In genomic region chr13:95100525-95101121, GRCh38 we compare ENCODE assay signal across 10 cellular contexts.
DNase-seq lines count a peak whose midpoint lies in the region; ATAC-seq, FAIRE-seq and TF ChIP-seq lines count a peak whose summit lies in the region.
"Had no signal": no experiment of that assay in that cellular context is flagged by ENCODE, and none has a peak within 500 bp of the region (broad histone marks: within the 10 kb centered on the region; RNA-seq: fewer than 3 reads in every experiment).

No MANE protein-coding gene starts in this region.

- peak overlapping the region; percentile 63 for H2AFZ ChIP-seq in astrocyte (ENCODE audit: low read depth, low read length)

- H3K4me2 ChIP-seq in astrocyte (ENCODE audit: low read length), result peak overlapping the region; percentile 71

- no peaks in the 10 kb centered on the region for H3K27me3 Mint-ChIP-seq in astrocyte (ENCODE audit: low read depth, unreplicated experiment)
- H3K27me3 Mint-ChIP-seq in activated T-helper 1 cell treated with anti-CD3 and anti-CD28 coated beads, Interleukin-12 subunit alpha, Interleukin-12 subunit beta, Interleukin-2, Interleukin-4 antibody, amounts not matched to agents 30 ng/mL and 10 ng/mL and 1 ng/mL, durations not matched to agents 14 hours and 24 hours and 36 hours (ENCODE audit: insufficient read depth), result no peaks in the 10 kb centered on the region

- no peaks in the 10 kb centered on the region for H4K20me1 ChIP-seq in astrocyte (ENCODE audit: insufficient read depth, low read length)

- peak overlapping the region; percentile 40 for H3K4me3 ChIP-seq in astrocyte (ENCODE audit: insufficient read depth, low read depth, low read length)
- H3K4me3 ChIP-seq in WERI-Rb-1 (ENCODE audit: low read depth, low read length), result no peak overlapping the region
- no peak overlapping the region for H3K4me3 ChIP-seq in upper lobe of right lung
- H3K4me3 ChIP-seq: stomach had no signal

- DNase-seq in DMS53 treated with DMSO at 0.1 percent for 48 hours (lab: John Stamatoyannopoulos, UW; ENCODE audit: unreplicated experiment), result peak; percentile 25
- peak; percentile 95 for DNase-seq in HT1080 (ENCODE audit: low read depth)
- peak; percentile 73 for DNase-seq in astrocyte (ENCODE audit: low read depth)
- peak; percentile 85 for DNase-seq in kidney tubule cell (ENCODE audit: low spot score)
- no peak for DNase-seq in WERI-Rb-1
- no peak for DNase-seq in activated T-helper 1 cell treated with anti-CD3 and anti-CD28 coated beads, Interleukin-12 subunit alpha, Interleukin-12 subunit beta, Interleukin-2, Interleukin-4 antibody, amounts not matched to agents 30 ng/mL and 10 ng/mL and 1 ng/mL, durations not matched to agents 14 hours and 24 hours and 36 hours (ENCODE audit: low spot score)
- no peak for DNase-seq in upper lobe of right lung
- DNase-seq: NCI-H2107, stomach had no signal

- H3K36me3 ChIP-seq in astrocyte (ENCODE audit: insufficient read depth, low read length), result no peaks in the 10 kb centered on the region
- peaks cover 4% of the 10 kb centered on the region; the same call in 1 of the 2 replicates for H3K36me3 ChIP-seq in WERI-Rb-1
- H3K36me3 ChIP-seq in upper lobe of right lung, result peaks cover 7% of the 10 kb centered on the region

- no peaks in the 10 kb centered on the region for H3K27me3 ChIP-seq in astrocyte (ENCODE audit: insufficient read depth, low read length)
- no peaks in the 10 kb centered on the region for H3K27me3 ChIP-seq in WERI-Rb-1 (ENCODE audit: insufficient read depth, low read depth, severe bottlenecking)
- H3K27me3 ChIP-seq in upper lobe of right lung, result no peaks in the 10 kb centered on the region
- H3K27me3 ChIP-seq: stomach had no signal

- no peak for TF ChIP-seq CTCF in astrocyte (IDR thresholded peaks at IDR 0.05; ENCODE audit: insufficient read depth, low read depth, low read length)
- no peak for TF ChIP-seq CTCF in WERI-Rb-1 (IDR thresholded peaks at IDR 0.05; ENCODE audit: low read depth, low read length)
- no peak for TF ChIP-seq CTCF in upper lobe of right lung (IDR thresholded peaks at IDR 0.05)

- peak; percentile 60 for FAIRE-seq in astrocyte (lab: Jason Lieb, UNC)

- H3K9ac ChIP-seq in astrocyte (ENCODE audit: low read length), result peak overlapping the region; percentile 61

- H3K9me3 ChIP-seq in astrocyte (ENCODE audit: insufficient read depth, low read depth, low read length), result no peaks in the 10 kb centered on the region
- H3K9me3 ChIP-seq in WERI-Rb-1 (ENCODE audit: severe bottlenecking), result no peaks in the 10 kb centered on the region
- H3K9me3 ChIP-seq in upper lobe of right lung, result no peaks in the 10 kb centered on the region

- H3K36me3 Mint-ChIP-seq in astrocyte (ENCODE audit: low read depth, unreplicated experiment), result peaks cover 9% of the 10 kb centered on the region
- H3K36me3 Mint-ChIP-seq in activated T-helper 1 cell treated with anti-CD3 and anti-CD28 coated beads, Interleukin-12 subunit alpha, Interleukin-12 subunit beta, Interleukin-2, Interleukin-4 antibody, amounts not matched to agents 30 ng/mL and 10 ng/mL and 1 ng/mL, durations not matched to agents 14 hours and 24 hours and 36 hours (ENCODE audit: low read depth), result peaks cover 8% of the 10 kb centered on the region

- peaks cover 4% of the 10 kb centered on the region for H3K4me1 Mint-ChIP-seq in astrocyte (ENCODE audit: low read depth, unreplicated experiment)
- H3K4me1 Mint-ChIP-seq in activated T-helper 1 cell treated with anti-CD3 and anti-CD28 coated beads, Interleukin-12 subunit alpha, Interleukin-12 subunit beta, Interleukin-2, Interleukin-4 antibody, amounts not matched to agents 30 ng/mL and 10 ng/mL and 1 ng/mL, durations not matched to agents 14 hours and 24 hours and 36 hours (ENCODE audit: low read depth), result no peaks in the 10 kb centered on the region

- ATAC-seq in HG03457 (IDR thresholded peaks at IDR 0.05; ENCODE audit: unreplicated experiment) (no peak), upper lobe of right lung (no peak)

- no peak overlapping the region for H3K27ac Mint-ChIP-seq in astrocyte (ENCODE audit: unreplicated experiment)
- H3K27ac Mint-ChIP-seq in activated T-helper 1 cell treated with anti-CD3 and anti-CD28 coated beads, Interleukin-12 subunit alpha, Interleukin-12 subunit beta, Interleukin-2, Interleukin-4 antibody, amounts not matched to agents 30 ng/mL and 10 ng/mL and 1 ng/mL, durations not matched to agents 14 hours and 24 hours and 36 hours, result no peak overlapping the region

- no peaks in the 10 kb centered on the region for H3K79me2 ChIP-seq in astrocyte (ENCODE audit: insufficient read depth, low read length)

- H3K4me1 ChIP-seq in astrocyte (ENCODE audit: insufficient read depth, low read length) (peaks cover 17% of the 10 kb centered on the region), upper lobe of right lung (no peaks in the 10 kb centered on the region)
- H3K4me1 ChIP-seq: stomach had no signal

- H3K27ac ChIP-seq in astrocyte (ENCODE audit: low read depth, low read length) (peak overlapping the region; percentile 85), WERI-Rb-1 (no peak overlapping the region), upper lobe of right lung (no peak overlapping the region)

- H3K4me3 Mint-ChIP-seq in astrocyte (ENCODE audit: unreplicated experiment), result no peak overlapping the region
- no peak overlapping the region for H3K4me3 Mint-ChIP-seq in activated T-helper 1 cell treated with anti-CD3 and anti-CD28 coated beads, Interleukin-12 subunit alpha, Interleukin-12 subunit beta, Interleukin-2, Interleukin-4 antibody, amounts not matched to agents 30 ng/mL and 10 ng/mL and 1 ng/mL, durations not matched to agents 14 hours and 24 hours and 36 hours

- intact Hi-C loops in activated T-helper 1 cell treated with anti-CD3 and anti-CD28 coated beads, Interleukin-12 subunit alpha, Interleukin-12 subunit beta, Interleukin-2, Interleukin-4 antibody, amounts not matched to agents 30 ng/mL and 10 ng/mL and 1 ng/mL, durations not matched to agents 14 hours and 24 hours and 36 hours (cut with micrococcal nuclease), result no loop called here
- intact Hi-C loops in upper lobe of right lung (cut with DNase I), result no loop called here

- peaks cover 3% of the 10 kb centered on the region for H3K9me3 Mint-ChIP-seq in astrocyte (ENCODE audit: unreplicated experiment)
- H3K9me3 Mint-ChIP-seq in activated T-helper 1 cell treated with anti-CD3 and anti-CD28 coated beads, Interleukin-12 subunit alpha, Interleukin-12 subunit beta, Interleukin-2, Interleukin-4 antibody, amounts not matched to agents 30 ng/mL and 10 ng/mL and 1 ng/mL, durations not matched to agents 14 hours and 24 hours and 36 hours, result peaks cover 14% of the 10 kb centered on the region

Comparison
In these comparisons a context has a peak if more than half of its experiments do, and no peak if none do; other contexts are left out.
1. DNase-seq: peak in DMS53 treated with DMSO at 0.1 percent for 48 hours (single experiment), HT1080 (single experiment), astrocyte (single experiment) and kidney tubule cell (single experiment); none in WERI-Rb-1 (single experiment), activated T-helper 1 cell treated with anti-CD3 and anti-CD28 coated beads, Interleukin-12 subunit alpha, Interleukin-12 subunit beta, Interleukin-2, Interleukin-4 antibody, amounts not matched to agents 30 ng/mL and 10 ng/mL and 1 ng/mL, durations not matched to agents 14 hours and 24 hours and 36 hours (single experiment) and upper lobe of right lung (single experiment).